In the genomic region with DNA sequence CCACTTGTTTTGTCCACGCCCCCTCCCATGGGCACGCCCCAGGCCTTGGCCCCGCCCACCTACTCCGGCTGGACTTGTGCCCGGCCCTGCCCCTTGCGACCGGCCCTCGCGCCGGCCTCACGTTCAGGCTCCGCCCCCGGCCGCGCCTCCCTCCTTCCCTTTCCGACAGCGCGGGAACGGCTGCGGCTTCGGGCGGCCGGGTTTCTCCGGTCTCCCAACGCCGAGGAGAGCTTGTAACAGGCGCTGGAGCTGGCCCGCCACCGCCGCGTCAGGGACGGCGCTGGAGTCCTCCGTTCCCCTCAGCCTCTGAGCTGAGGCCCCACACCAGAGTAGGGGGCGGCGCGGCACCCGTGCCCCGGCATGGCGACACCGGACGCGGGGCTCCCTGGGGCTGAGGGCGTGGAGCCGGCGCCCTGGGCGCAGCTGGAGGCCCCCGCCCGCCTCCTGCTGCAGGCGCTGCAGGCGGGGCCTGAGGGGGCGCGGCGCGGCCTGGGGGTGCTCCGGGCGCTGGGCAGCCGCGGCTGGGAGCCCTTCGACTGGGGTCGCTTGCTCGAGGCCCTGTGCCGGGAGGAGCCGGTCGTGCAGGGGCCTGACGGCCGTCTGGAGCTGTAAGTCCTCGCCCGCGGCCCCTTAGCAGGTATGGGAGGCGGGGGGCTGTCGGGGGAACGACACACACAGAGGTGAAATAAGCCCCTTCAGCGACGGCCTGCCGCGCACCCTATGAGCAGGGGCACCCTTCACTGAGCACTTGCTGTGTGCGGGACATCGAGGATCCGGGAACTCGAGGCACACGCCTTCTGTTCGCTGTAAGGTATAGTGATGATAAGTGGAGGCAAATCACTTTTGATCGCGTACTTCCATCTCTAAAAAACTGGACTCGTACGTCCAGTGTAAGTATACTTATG, we compare ENCODE assay signal across 8 cellular contexts. TPM values are rescaled to one million over a fixed set of nuclear protein-coding genes. Genes with fewer than 3 reads are reported as not detected.
DNase-seq lines count a peak whose midpoint lies in the region; ATAC-seq and TF ChIP-seq lines count a peak whose summit lies in the region.

A gene with protein sequence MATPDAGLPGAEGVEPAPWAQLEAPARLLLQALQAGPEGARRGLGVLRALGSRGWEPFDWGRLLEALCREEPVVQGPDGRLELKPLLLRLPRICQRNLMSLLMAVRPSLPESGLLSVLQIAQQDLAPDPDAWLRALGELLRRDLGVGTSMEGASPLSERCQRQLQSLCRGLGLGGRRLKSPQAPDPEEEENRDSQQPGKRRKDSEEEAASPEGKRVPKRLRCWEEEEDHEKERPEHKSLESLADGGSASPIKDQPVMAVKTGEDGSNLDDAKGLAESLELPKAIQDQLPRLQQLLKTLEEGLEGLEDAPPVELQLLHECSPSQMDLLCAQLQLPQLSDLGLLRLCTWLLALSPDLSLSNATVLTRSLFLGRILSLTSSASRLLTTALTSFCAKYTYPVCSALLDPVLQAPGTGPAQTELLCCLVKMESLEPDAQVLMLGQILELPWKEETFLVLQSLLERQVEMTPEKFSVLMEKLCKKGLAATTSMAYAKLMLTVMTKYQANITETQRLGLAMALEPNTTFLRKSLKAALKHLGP (plus strand): TSS at position 153 of the 905 bp plus-strand sequence. CDS start 208 bp downstream, at position 361.

- peaks cover 16% of the 10 kb centered on the region for H3K79me2 ChIP-seq in DOHH2 (ENCODE audit: control insufficient read depth, low read length)

- 1 to 2% methylated on average over 12 to 13 of the region's 87 CpGs for WGBS in esophagus squamous epithelium, 2 donors

- peaks cover 0 to 9% of the 10 kb centered on the region in 2 donors for H3K36me3 Mint-ChIP-seq in naive B cell

- H4K20me1 ChIP-seq in DOHH2 (ENCODE audit: control insufficient read depth, insufficient read depth, low read depth, low read length): no peaks in the 10 kb centered on the region

- H3K4me3 ChIP-seq in DOHH2 (ENCODE audit: low read length): peak within 1 kb of the TSS; percentile 74
- peak within 1 kb of the TSS; percentile 62 to 65 for H3K4me3 ChIP-seq in Panc1 (ENCODE audit: low read depth in 2 of 2, low read length in 2 of 2)
- H3K4me3 ChIP-seq in esophagus squamous epithelium: peak within 1 kb of the TSS; percentile 45 to 85 (median 70)

- intact Hi-C loops in Panc1 (cut with micrococcal nuclease; ENCODE audit: unreplicated experiment): no loop called here
- intact Hi-C loops in esophagus squamous epithelium (cut with DNase I): loop anchor here (5.0 kb wide), 1 partner anchor 110 kb away; a partner anchor contains a TSS

- 0 out of 2 replicates have a peak, but pooled peaks cover 2% of the 10 kb centered on the region for H3F3A ChIP-seq in DOHH2 (ENCODE audit: control insufficient read depth, insufficient read depth)

- H3K9me3 ChIP-seq in DOHH2 (ENCODE audit: control insufficient read depth, insufficient read depth, low read length): no peaks in the 10 kb centered on the region
- H3K9me3 ChIP-seq in KOPT-K1 (ENCODE audit: insufficient read depth, low read length, poor library complexity, severe bottlenecking): no peaks in the 10 kb centered on the region
- no peaks in the 10 kb centered on the region for H3K9me3 ChIP-seq in Panc1 (ENCODE audit: control insufficient read depth, insufficient read depth, low read depth, low read length)
- H3K9me3 ChIP-seq in esophagus squamous epithelium: no peaks in the 10 kb centered on the region

- H3K27ac ChIP-seq in DOHH2 (ENCODE audit: low read depth, low read length) (no peak within 1 kb of the TSS), KOPT-K1 (ENCODE audit: low read depth, low read length, poor library complexity, severe bottlenecking) (peak within 1 kb of the TSS; percentile 65), Panc1 (ENCODE audit: low read length) (peak within 1 kb of the TSS; percentile 51; the same call in 1 of the 2 replicates), esophagus squamous epithelium (peak within 1 kb of the TSS; percentile 75 to 88 (median 82))

- peak; percentile 76 for ATAC-seq in GM21786 (IDR thresholded peaks at IDR 0.05; ENCODE audit: unreplicated experiment)
- ATAC-seq in Panc1: peak; percentile 93
- peak; percentile 76 to 78 for ATAC-seq in naive B cell (ENCODE audit: low read depth in 2 of 2)

- H3K9me2 ChIP-seq in DOHH2 (replicated peaks; ENCODE audit: control insufficient read depth, low read length): no peaks in the 10 kb centered on the region

- H3K4me1 ChIP-seq in DOHH2 (ENCODE audit: control insufficient read depth, low read length) (peaks cover 27% of the 10 kb centered on the region), Panc1 (ENCODE audit: control insufficient read depth, insufficient read depth, low read length) (peaks cover 18% of the 10 kb centered on the region), esophagus squamous epithelium (peaks cover 24 to 58% (median 26%) of the 10 kb centered on the region in 3 donors)

- peak within 1 kb of the TSS; percentile 16 to 97 (median 82) for H3K27ac Mint-ChIP-seq in naive B cell

- peaks cover 12% of the 10 kb centered on the region for H3K27me3 ChIP-seq in DOHH2 (ENCODE audit: control insufficient read depth, low read length)
- H3K27me3 ChIP-seq in Panc1 (ENCODE audit: control insufficient read depth, insufficient read depth, low read length): no peaks in the 10 kb centered on the region
- H3K27me3 ChIP-seq in esophagus squamous epithelium: no peaks in the 10 kb centered on the region

- BruUV-seq in Panc1 (replicated peaks; lab: Mats Ljungman, UMichigan): no TSS peak

- peak in 2 of 4 donors; percentile 19 to 79 for TF ChIP-seq POLR2A in esophagus squamous epithelium (IDR thresholded peaks at IDR 0.05)

- DNase-seq in Panc1 (ENCODE audit: low read depth, low spot score): no peak
- peak; percentile 81 for DNase-seq in activated T-helper 1 cell treated with Interleukin-2 at 50 U/mL for 16 hours (ENCODE audit: low read depth)
- DNase-seq in esophagus squamous epithelium (lab: John Stamatoyannopoulos, UW): peak; percentile 71
- DNase-seq in naive B cell: peak; percentile 87
- DNase-seq in stimulated activated CD8-positive, alpha-beta memory T cell treated with anti-CD3 and anti-CD28 coated beads, Interleukin-7, amount 100 ng/mL, for 48 hours (ENCODE audit: extremely low read depth in 1 of 2, low read depth in 1 of 2): peak; percentile 89 to 93

- TF ChIP-seq CTCF in DOHH2 (IDR thresholded peaks at IDR 0.05; ENCODE audit: low read depth, low read length, poor library complexity, severe bottlenecking) (no peak), Panc1 (IDR thresholded peaks at IDR 0.05) (no peak), esophagus squamous epithelium (IDR thresholded peaks at IDR 0.05) (peak in 2 of 6 experiments; percentile 12 to 13)

- H3K27me3 Mint-ChIP-seq in naive B cell: no peaks in the 10 kb centered on the region

- H3K36me3 ChIP-seq in DOHH2 (ENCODE audit: control insufficient read depth, low read length) (peaks cover 14% of the 10 kb centered on the region), KOPT-K1 (ENCODE audit: insufficient read depth, low read length) (peaks cover 23% of the 10 kb centered on the region; the same call in 1 of the 2 replicates), Panc1 (ENCODE audit: control insufficient read depth, insufficient read depth, low read length) (no peaks in the 10 kb centered on the region), esophagus squamous epithelium (peaks cover 0 to 21% (median 0%) of the 10 kb centered on the region in 3 donors)

- no peaks in the 10 kb centered on the region for H3K9me3 Mint-ChIP-seq in naive B cell

- peak within 1 kb of the TSS; percentile 83 to 95 (median 91) for H3K4me3 Mint-ChIP-seq in naive B cell

- H3K4me2 ChIP-seq in DOHH2 (ENCODE audit: low read length): peak within 1 kb of the TSS; percentile 81

- H3K4me1 Mint-ChIP-seq in naive B cell: peaks cover 15 to 39% (median 25%) of the 10 kb centered on the region in 3 donors

- in situ Hi-C loops in Panc1 (cut with HindIII; ENCODE audit: low pct_unique_long_range_greater_than_20kb, low sequenced_read_pairs): no loop called here

- POLR2A ChIA-PET in Panc1 (lab: Charles Lee): interaction anchor here (0.6 kb wide), 1 partner anchor 281 kb away, joined by 10 read pairs; no protein-coding TSS in a partner anchor

- CTCF ChIA-PET in Panc1 (lab: Charles Lee): interaction anchor here (0.6 to 1.9 kb wide), 3 partner anchors 51 to 110 kb away, joined by 3 to 5 read pairs (median 3); a partner anchor contains a TSS

RNA-seq across cellular contexts. Expression of the gene that starts here (rescaled TPM):
- 4.3 TPM for total RNA-seq in Panc1 (2021; ENCODE audit: unreplicated experiment)
- polyA plus RNA-seq in Panc1 (2012; ENCODE audit: insufficient read length): 2.8 TPM
- 10 to 100 TPM in 1 of 4 donors, 1 to 10 TPM in 3; 6.9 to 15.5 (median 8.0) TPM for total RNA-seq in esophagus squamous epithelium
- 1 to 10 TPM; 2.8 to 9.7 (median 6.2) TPM for polyA plus RNA-seq in naive B cell (ENCODE audit: low read depth in 6 of 6)
